Comparison of ENCODE assay signal across 12 cellular contexts in the genomic region with DNA sequence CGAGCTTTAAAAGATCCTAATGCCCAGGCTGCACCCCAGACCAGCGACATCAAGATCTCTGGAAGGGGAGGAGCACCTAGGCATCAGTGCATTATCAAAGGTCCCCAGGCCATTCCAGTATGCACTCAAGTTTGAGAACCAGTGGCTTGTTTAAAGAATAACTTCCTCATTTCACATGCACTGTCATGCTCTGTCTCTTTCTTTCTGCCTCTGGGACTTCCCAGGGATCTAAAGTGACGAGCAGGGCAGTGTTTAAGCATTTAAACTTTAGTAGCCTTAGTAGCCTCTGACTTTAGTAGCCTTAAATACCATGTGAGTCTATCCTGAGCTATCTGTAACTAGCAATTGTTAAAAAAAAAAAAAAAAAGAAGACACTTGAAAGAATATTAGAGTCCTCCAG. TPM values are rescaled to one million over a fixed set of nuclear protein-coding genes. Genes with fewer than 3 reads are reported as not detected.
DNase-seq lines count a peak whose midpoint lies in the region; ATAC-seq, FAIRE-seq and TF ChIP-seq lines count a peak whose summit lies in the region.
"Had no signal": no experiment of that assay in that cellular context is flagged by ENCODE, and none has a peak within 500 bp of the region (broad histone marks: within the 10 kb centered on the region; RNA-seq: fewer than 3 reads in every experiment).

No MANE protein-coding gene starts in this region.

- peaks cover 64% of the 10 kb centered on the region for H3K27me3 Mint-ChIP-seq in T-helper 17 cell

- FAIRE-seq in GM12891 (lab: Jason Lieb, UNC), result peak; percentile 23

- no peak overlapping the region for H3K27ac Mint-ChIP-seq in T-helper 17 cell

- H3K36me3 Mint-ChIP-seq in T-helper 17 cell (ENCODE audit: low read depth), result no peaks in the 10 kb centered on the region

- TF ChIP-seq POLR2A in GM12891 (IDR thresholded peaks at IDR 0.05; ENCODE audit: low read depth, low read length), result no peak

- H3K4me3 ChIP-seq in right cardiac atrium (ENCODE audit: low read length), result no peak overlapping the region

- DNase-seq in GM12891 (ENCODE audit: insufficient read length, low spot score) (no peak), T-helper 17 cell (no peak), NCI-H1105 treated with DMSO at 0.1 percent for 48 hours (lab: John Stamatoyannopoulos, UW) (no peak), NCI-H2227 (lab: John Stamatoyannopoulos, UW; ENCODE audit: unreplicated experiment) (no peak), right cardiac atrium (no peak)
- DNase-seq in activated naive CD4-positive, alpha-beta T cell treated with anti-CD3 and anti-CD28 coated beads, Interleukin-2, amount 50 U/mL, for 16 hours, result no peak
- DNase-seq: aorta, left colon had no signal

- H3K4me1 Mint-ChIP-seq in T-helper 17 cell, result no peaks in the 10 kb centered on the region

- H3K27me3 ChIP-seq in right cardiac atrium (ENCODE audit: control insufficient read depth, insufficient read depth), result no peaks in the 10 kb centered on the region

- ATAC-seq in GM19452 (IDR thresholded peaks at IDR 0.05; ENCODE audit: unreplicated experiment), result peak; percentile 80
- peak; percentile 79 for ATAC-seq in HG02981 (IDR thresholded peaks at IDR 0.05; ENCODE audit: unreplicated experiment)
- peak; percentile 25 for ATAC-seq in T-helper 17 cell
- ATAC-seq in right cardiac atrium, result no peak
- ATAC-seq: left colon had no signal

- H3K9me3 ChIP-seq in T-helper 17 cell (ENCODE audit: control insufficient read depth, low read length, poor library complexity, severe bottlenecking), result no peaks in the 10 kb centered on the region
- no peaks in the 10 kb centered on the region for H3K9me3 ChIP-seq in right cardiac atrium (ENCODE audit: control insufficient read depth, low read length)

- intact Hi-C loops in right cardiac atrium (cut with DNase I), result no loop called here

- no peak overlapping the region for H3K27ac ChIP-seq in right cardiac atrium (ENCODE audit: low read length)

- 64% methylated on average over 3 of the region's 3 CpGs for WGBS in right cardiac atrium

- no peaks in the 10 kb centered on the region for H3K4me1 ChIP-seq in right cardiac atrium (ENCODE audit: control insufficient read depth, insufficient read depth, low read length)

- no peak overlapping the region for H3K4me3 Mint-ChIP-seq in T-helper 17 cell

TF ChIP-seq in GM12891, 5 proteins besides CTCF, POLR2A, EP300 and RAD21:
- no peak for TF ChIP-seq POU2F2 (IDR thresholded peaks at IDR 0.05; ENCODE audit: low read depth, low read length)
- no peak for TF ChIP-seq POLR2AphosphoS5 (IDR thresholded peaks at IDR 0.05; ENCODE audit: low read depth, low read length)
- no peak for TF ChIP-seq PAX5 (IDR thresholded peaks at IDR 0.05; ENCODE audit: insufficient read depth, low read length, severe bottlenecking)
- TF ChIP-seq TAF1 (IDR thresholded peaks at IDR 0.05; ENCODE audit: low read depth, low read length), result no peak
- 0 out of 2 replicates have a peak, but pooled peaks have one; percentile 11 for TF ChIP-seq SPI1 (IDR thresholded peaks at IDR 0.05; ENCODE audit: low read depth, low read length)

RNA-seq across cellular contexts. Expression of a gene that starts 8.9 kb away (rescaled TPM):
- polyA plus RNA-seq in GM12891 (2012; ENCODE audit: low read depth, missing spikeins), result 1.2 TPM
- total RNA-seq in T-helper 17 cell (under 1 TPM; 0.76 to 0.87 TPM), right cardiac atrium (10 to 100 TPM; 18.2 to 27.6 (median 23.6) TPM)
- polyA plus RNA-seq in right cardiac atrium, result 8.3 TPM

RNA-seq across cellular contexts. Expression of a gene that starts 43.1 kb away (rescaled TPM):
- not detected for polyA plus RNA-seq in GM12891 (2012; ENCODE audit: low read depth, missing spikeins)
- not detected for total RNA-seq in T-helper 17 cell
- not detected for total RNA-seq in right cardiac atrium
- not detected for polyA plus RNA-seq in right cardiac atrium
- total RNA-seq: aorta, left colon had no signal
- polyA plus RNA-seq: aorta, BJ, esophagus had no signal

Comparison
In these comparisons a context has a peak if more than half of its experiments do, and no peak if none do; other contexts are left out.
1. ATAC-seq: peak in GM19452 (single experiment), HG02981 (single experiment) and T-helper 17 cell (single experiment); none in right cardiac atrium (0 of 2).
2. RNA of a gene that starts 8.9 kb away (total RNA-seq): 18.2 to 27.6 TPM in right cardiac atrium; 0.76 to 0.87 TPM in T-helper 17 cell; every median in the first group is over 10 times any median in the second.